In genomic region chr2:196200557-196200956, GRCh38 we compare ENCODE assay signal across 11 cellular contexts. TPM values are rescaled to one million over a fixed set of nuclear protein-coding genes. Genes with fewer than 3 reads are reported as not detected.
DNase-seq lines count a peak whose midpoint lies in the region; ATAC-seq and TF ChIP-seq lines count a peak whose summit lies in the region.
"Had no signal": no experiment of that assay in that cellular context is flagged by ENCODE, and none has a peak within 500 bp of the region (broad histone marks: within the 10 kb centered on the region; RNA-seq: fewer than 3 reads in every experiment).

No MANE protein-coding gene starts in this region.

- no peaks in the 10 kb centered on the region for H4K20me1 ChIP-seq in SU-DHL-6 (ENCODE audit: low read depth, low read length)

- no peaks in the 10 kb centered on the region for H3K36me3 Mint-ChIP-seq in mesothelial cell of epicardium

- peak overlapping the region; percentile 46 for H3K4me2 ChIP-seq in SU-DHL-6 (ENCODE audit: low read depth, low read length, poor library complexity, severe bottlenecking)

- peak overlapping the region; percentile 65 for H2AFZ ChIP-seq in SU-DHL-6 (ENCODE audit: low read depth, low read length, severe bottlenecking)

- no peaks in the 10 kb centered on the region for H3K9me2 ChIP-seq in SU-DHL-6 (replicated peaks; ENCODE audit: insufficient read depth, low read length)

- DNase-seq in CD1c-positive myeloid dendritic cell (ENCODE audit: extremely low spot score) (peak; percentile 27), DMS153 (lab: John Stamatoyannopoulos, UW) (no peak), body of pancreas (no peak), COLO668 (lab: John Stamatoyannopoulos, UW; ENCODE audit: unreplicated experiment) (no peak), mesothelial cell of epicardium (ENCODE audit: low spot score in 2 of 2, unreplicated experiment in 2 of 2) (no peak)
- DNase-seq: IMR-90; stimulated activated CD4-positive, alpha-beta T cell treated with anti-CD3 and anti-CD28 coated beads, Interleukin-12 subunit alpha, Interleukin-12 subunit beta, amount 100 ng/mL, for 4 hours had no signal

- H3K4me1 Mint-ChIP-seq in mesothelial cell of epicardium, result no peaks in the 10 kb centered on the region

- H3K79me2 ChIP-seq in SU-DHL-6 (ENCODE audit: insufficient read depth, low read length), result no peaks in the 10 kb centered on the region

- TF ChIP-seq CTCF in SU-DHL-6 (IDR thresholded peaks at IDR 0.05; ENCODE audit: insufficient read depth, low read length, poor library complexity, severe bottlenecking) (no peak), body of pancreas (IDR thresholded peaks at IDR 0.05) (no peak), mesothelial cell of epicardium (IDR thresholded peaks at IDR 0.05; ENCODE audit: unreplicated experiment) (no peak)

- H3K4me3 Mint-ChIP-seq in mesothelial cell of epicardium, result no peak overlapping the region

- intact Hi-C loops in body of pancreas (cut with DNase I), result no loop called here

- H3K9me3 ChIP-seq in SU-DHL-6 (ENCODE audit: insufficient read depth, low read length) (no peaks in the 10 kb centered on the region), body of pancreas (no peaks in the 10 kb centered on the region)

- WGBS in body of pancreas, 2 donors, result 70 to 77% methylated on average over 2 of the region's 2 CpGs

- TF ChIP-seq POLR2A in body of pancreas (IDR thresholded peaks at IDR 0.05), result no peak

- no peaks in the 10 kb centered on the region for H3K27me3 ChIP-seq in SU-DHL-6 (ENCODE audit: low read length)
- H3K27me3 ChIP-seq in body of pancreas, result no peaks in the 10 kb centered on the region
- H3K27me3 ChIP-seq: cardiac muscle cell had no signal

- H3K27me3 Mint-ChIP-seq in mesothelial cell of epicardium (ENCODE audit: low read depth), result no peaks in the 10 kb centered on the region

- H3K4me3 ChIP-seq in SU-DHL-6 (ENCODE audit: insufficient read depth, low read length, poor library complexity, severe bottlenecking), result no peak overlapping the region
- H3K4me3 ChIP-seq in body of pancreas, result no peak overlapping the region
- H3K4me3 ChIP-seq: cardiac muscle cell had no signal

- H3K9me3 Mint-ChIP-seq in mesothelial cell of epicardium, result no peaks in the 10 kb centered on the region

- H3K27ac ChIP-seq in SU-DHL-6 (ENCODE audit: low read depth, low read length) (no peak overlapping the region), body of pancreas (no peak overlapping the region)
- H3K27ac ChIP-seq: cardiac muscle cell had no signal

- no peaks in the 10 kb centered on the region for H3K4me1 ChIP-seq in body of pancreas

- ATAC-seq in GM18909 (IDR thresholded peaks at IDR 0.05; ENCODE audit: poor library complexity, unreplicated experiment), result peak; percentile 99
- ATAC-seq in HG02870 (IDR thresholded peaks at IDR 0.05; ENCODE audit: unreplicated experiment), result peak; percentile 99
- ATAC-seq in body of pancreas, result no peak

- H3K9ac ChIP-seq in SU-DHL-6 (ENCODE audit: low read length), result no peak overlapping the region

- no peaks in the 10 kb centered on the region for H3F3A ChIP-seq in SU-DHL-6 (ENCODE audit: insufficient read depth)

- H3K27ac Mint-ChIP-seq in mesothelial cell of epicardium, result no peak overlapping the region

- H3K36me3 ChIP-seq in SU-DHL-6 (ENCODE audit: low read length) (no peaks in the 10 kb centered on the region), body of pancreas (replicated peaks in 1 of 2; ENCODE audit: insufficient read depth in 1 of 2, low read depth in 2 of 2) (no peaks in the 10 kb centered on the region)
- H3K36me3 ChIP-seq: cardiac muscle cell had no signal

RNA-seq across cellular contexts. Expression of gene STK17B, which starts 29.2 kb away (rescaled TPM):
- 10 to 100 TPM in 1 of 2 donors, 1 to 10 TPM in 1; 7.9 to 16.9 TPM for total RNA-seq in body of pancreas
- 35.2 to 36.5 TPM (median 35.6 TPM) in 3 replicates for total RNA-seq in mesothelial cell of epicardium
